12 cellular contexts compared by ENCODE assay signal in genomic region chr4:151046609-151047008, GRCh38.
"Had no signal": no experiment of that assay in that cellular context is flagged by ENCODE, and none has a peak within 500 bp of the region (broad histone marks: within the 10 kb centered on the region; RNA-seq: fewer than 3 reads in every experiment).

No MANE protein-coding gene starts in this region.

- FAIRE-seq: HTR-8/SVneo had no signal

- H3K27me3 Mint-ChIP-seq: IgD-negative memory B cell had no signal

- H3K9me3 Mint-ChIP-seq: IgD-negative memory B cell had no signal

- H3K27ac ChIP-seq: HL-60, SJCRH30 had no signal

- DNase-seq: MV-4-11, NCI-H1048, NCI-H1694, NCI-H187 treated with DMSO at 0.1 percent for 48 hours, NCI-H2107, NCI-H2227 treated with DMSO at 0.1 percent for 48 hours, T-helper 1 cell had no signal

- H3K9me3 ChIP-seq: SJCRH30 had no signal

- H3K4me1 Mint-ChIP-seq: IgD-negative memory B cell had no signal

- H3K36me3 ChIP-seq: SJCRH30 had no signal

- H3K4me1 ChIP-seq: SJCRH30 had no signal

- ATAC-seq: Right ventricle myocardium inferior had no signal

- H3K4me3 ChIP-seq: SJCRH30 had no signal

- H3K27me3 ChIP-seq: SJCRH30 had no signal

- H3K36me3 Mint-ChIP-seq: IgD-negative memory B cell had no signal

- H3K27ac Mint-ChIP-seq: IgD-negative memory B cell had no signal
